ENCODE assay signal across 22 cellular contexts in genomic region chr3:122502139-122502538, GRCh38. TPM values are rescaled to one million over a fixed set of nuclear protein-coding genes. Genes with fewer than 3 reads are reported as not detected.
DNase-seq lines count a peak whose midpoint lies in the region; ATAC-seq and TF ChIP-seq lines count a peak whose summit lies in the region.
"Had no signal": no experiment of that assay in that cellular context is flagged by ENCODE, and none has a peak within 500 bp of the region (broad histone marks: within the 10 kb centered on the region; RNA-seq: fewer than 3 reads in every experiment).

No MANE protein-coding gene starts in this region.

- no peak overlapping the region for H3K4me3 Mint-ChIP-seq in activated naive CD4-positive, alpha-beta T cell treated with anti-CD3 and anti-CD28 coated beads, Interleukin-2, amount 50 U/mL, for 24 hours
- H3K4me3 Mint-ChIP-seq in progenitor cell of endocrine pancreas (ENCODE audit: low read depth): no peak overlapping the region
- H3K4me3 Mint-ChIP-seq: CD8-positive, alpha-beta memory T cell had no signal

- no peak for TF ChIP-seq CTCF in heart right ventricle (IDR thresholded peaks at IDR 0.05)
- TF ChIP-seq CTCF in progenitor cell of endocrine pancreas (IDR thresholded peaks at IDR 0.05; ENCODE audit: unreplicated experiment): no peak

- H3K27ac ChIP-seq in heart right ventricle: no peak overlapping the region
- H3K27ac ChIP-seq: GM23248, KMS-11 had no signal

- WGBS in heart right ventricle, 2 donors: 41% methylated on average over 2 of the region's 2 CpGs

- peaks cover 81% of the 10 kb centered on the region for H3K4me1 Mint-ChIP-seq in activated naive CD4-positive, alpha-beta T cell treated with anti-CD3 and anti-CD28 coated beads, Interleukin-2, amount 50 U/mL, for 24 hours
- H3K4me1 Mint-ChIP-seq in progenitor cell of endocrine pancreas (ENCODE audit: low read depth): peaks cover 7% of the 10 kb centered on the region

- H3K27me3 Mint-ChIP-seq in activated naive CD4-positive, alpha-beta T cell treated with anti-CD3 and anti-CD28 coated beads, Interleukin-2, amount 50 U/mL, for 24 hours: no peaks in the 10 kb centered on the region
- H3K27me3 Mint-ChIP-seq in progenitor cell of endocrine pancreas: no peaks in the 10 kb centered on the region
- H3K27me3 Mint-ChIP-seq: CD8-positive, alpha-beta memory T cell had no signal

- no peak for DNase-seq in activated naive CD4-positive, alpha-beta T cell treated with Interleukin-2 at 50 U/mL for 16 hours
- DNase-seq in NCI-H226 (peak; percentile 5), heart right ventricle (no peak), progenitor cell of endocrine pancreas (ENCODE audit: low spot score, unreplicated experiment) (no peak), HT-29 (ENCODE audit: low spot score) (no peak), inferior parietal cortex (ENCODE audit: extremely low spot score) (no peak)
- DNase-seq: 8988T; BE2C; CD8-positive, alpha-beta memory T cell; DMS79 treated with DMSO at 0.1 percent for 48 hours; GM23248; MG63; NCI-H1092; NCI-H146; NCI-H2081; NCI-H510A; NCI-H82 had no signal

- H3K4me1 ChIP-seq in heart right ventricle: peaks cover 4 to 77% (median 40%) of the 10 kb centered on the region in 9 donors

- no peaks in the 10 kb centered on the region for H3K9me3 Mint-ChIP-seq in activated naive CD4-positive, alpha-beta T cell treated with anti-CD3 and anti-CD28 coated beads, Interleukin-2, amount 50 U/mL, for 24 hours
- no peaks in the 10 kb centered on the region for H3K9me3 Mint-ChIP-seq in progenitor cell of endocrine pancreas (ENCODE audit: low read depth)
- H3K9me3 Mint-ChIP-seq: CD8-positive, alpha-beta memory T cell had no signal

- peaks cover 11% of the 10 kb centered on the region for H3K36me3 Mint-ChIP-seq in activated naive CD4-positive, alpha-beta T cell treated with anti-CD3 and anti-CD28 coated beads, Interleukin-2, amount 50 U/mL, for 24 hours
- H3K36me3 Mint-ChIP-seq in progenitor cell of endocrine pancreas (ENCODE audit: insufficient read depth): peaks cover 3% of the 10 kb centered on the region

- ATAC-seq in heart right ventricle (peak in 7 of 8 donors; percentile 27 to 86 (median 52)), HG03045 (IDR thresholded peaks at IDR 0.05; ENCODE audit: unreplicated experiment) (no peak)
- ATAC-seq: HCT116, HepG2 had no signal

- peak overlapping the region; percentile 51 for H3K27ac Mint-ChIP-seq in activated naive CD4-positive, alpha-beta T cell treated with anti-CD3 and anti-CD28 coated beads, Interleukin-2, amount 50 U/mL, for 24 hours
- H3K27ac Mint-ChIP-seq in progenitor cell of endocrine pancreas: peak overlapping the region; percentile 70

- no peaks in the 10 kb centered on the region for H3K9me3 ChIP-seq in heart right ventricle
- H3K9me3 ChIP-seq: BE2C had no signal

- intact Hi-C loops in heart right ventricle (cut with DNase I): loop anchor here in 1 of 10 donors (5.0 kb wide), 1 partner anchor 40 kb away; no protein-coding TSS in a partner anchor

- no peak overlapping the region for H3K4me3 ChIP-seq in heart right ventricle
- H3K4me3 ChIP-seq: GM23248, MG63 had no signal

- H3K36me3 ChIP-seq in heart right ventricle: no peaks in the 10 kb centered on the region
- H3K36me3 ChIP-seq: BE2C had no signal

- no peaks in the 10 kb centered on the region for H3K27me3 ChIP-seq in heart right ventricle
- H3K27me3 ChIP-seq: BE2C, MG63 had no signal

RNA-seq across cellular contexts. Expression of gene KPNA1, which starts 12.6 kb away (rescaled TPM):
- 100 to 1,000 TPM in 3 of 10 donors, 10 to 100 TPM in 7; 71.0 to 121 (median 86.9) TPM for total RNA-seq in heart right ventricle
- polyA plus RNA-seq in heart right ventricle: 10 to 100 TPM; 14.5 to 14.8 TPM
- 82.5 and 85.5 TPM in 2 replicates for total RNA-seq in progenitor cell of endocrine pancreas
- 26.4 and 26.9 TPM in 2 replicates for total RNA-seq in HT-29 (2014; rRNA removed; shearing (Covaris generic))
